10 cellular contexts compared by ENCODE assay signal in the genomic region with DNA sequence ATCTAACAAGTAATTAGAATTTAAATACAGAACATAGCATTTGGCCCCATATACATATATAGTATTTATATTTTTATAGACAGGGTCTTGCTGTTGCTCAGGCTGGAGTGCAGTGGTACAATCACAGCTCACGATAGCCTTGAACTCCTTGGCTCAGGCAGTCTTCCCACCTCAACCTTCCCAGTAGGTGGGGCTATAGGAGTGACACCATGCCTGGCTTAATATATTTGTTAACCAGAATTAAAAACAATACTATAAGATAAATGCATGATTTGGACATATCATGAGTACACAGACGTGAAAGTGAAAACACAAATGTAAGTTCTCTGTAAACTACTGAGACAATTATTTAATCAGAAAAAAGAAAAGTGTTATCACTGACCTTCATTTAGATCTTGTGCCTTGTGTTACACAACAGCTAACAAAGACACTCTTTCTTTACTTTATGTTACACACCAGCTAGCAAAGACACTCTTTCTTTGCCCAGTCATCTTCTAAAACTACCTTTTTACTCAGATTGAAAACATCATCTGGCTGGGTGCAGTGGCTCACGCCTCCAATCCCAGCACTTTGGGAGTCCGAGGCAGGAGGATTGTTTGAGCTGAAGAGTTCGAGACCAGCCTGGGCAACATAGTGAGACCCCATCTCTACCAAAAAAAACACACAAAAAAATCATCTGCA. TPM values are rescaled to one million over a fixed set of nuclear protein-coding genes. Genes with fewer than 3 reads are reported as not detected.
DNase-seq lines count a peak whose midpoint lies in the region; ATAC-seq, FAIRE-seq and TF ChIP-seq lines count a peak whose summit lies in the region.
"Had no signal": no experiment of that assay in that cellular context is flagged by ENCODE, and none has a peak within 500 bp of the region (broad histone marks: within the 10 kb centered on the region; RNA-seq: fewer than 3 reads in every experiment).

No MANE protein-coding gene starts in this region.

- TF ChIP-seq CTCF in D721Med (IDR thresholded peaks at IDR 0.05; ENCODE audit: insufficient read depth, missing control alignments) (peak; percentile 30), brain microvascular endothelial cell (IDR thresholded peaks at IDR 0.05; ENCODE audit: low read depth, low read length, missing control alignments) (peak; percentile 56), endothelial cell (IDR thresholded peaks at IDR 0.05; ENCODE audit: unreplicated experiment) (no peak), thyroid gland (IDR thresholded peaks at IDR 0.05) (peak in 2 of 6 experiments; percentile 29 to 42)

- H3K36me3 Mint-ChIP-seq in naive thymus-derived CD8-positive, alpha-beta T cell, result peaks cover 5 to 79% (median 22%) of the 10 kb centered on the region in 3 donors
- peaks cover 17% of the 10 kb centered on the region for H3K36me3 Mint-ChIP-seq in endothelial cell (ENCODE audit: low read depth, unreplicated experiment)

- in situ Hi-C loops in brain microvascular endothelial cell (cut with HindIII; ENCODE audit: low pct_ligation_motif_present, low sequenced_read_pairs), result no loop called here

- no peak overlapping the region for H3K27ac ChIP-seq in brain microvascular endothelial cell
- no peak overlapping the region for H3K27ac ChIP-seq in thyroid gland

- H3K4me1 ChIP-seq in thyroid gland, result no peaks in the 10 kb centered on the region

- TF ChIP-seq EP300 in Ishikawa (IDR thresholded peaks at IDR 0.05; ENCODE audit: borderline replicate concordance), result no peak

- TF ChIP-seq POLR2A in thyroid gland (IDR thresholded peaks at IDR 0.05), result no peak

- H3K9me3 ChIP-seq in thyroid gland, result no peaks in the 10 kb centered on the region

- FAIRE-seq in D721Med (lab: Jason Lieb, UNC), result no peak

- POLR2A ChIA-PET in naive thymus-derived CD8-positive, alpha-beta T cell (lab: Charles Lee), result interaction anchor here (1.6 to 3.0 kb wide), 2 partner anchors 29 to 31 kb away, joined by 7 to 17 read pairs; partner anchors contain the start of gene ING1

- H3K36me3 ChIP-seq in brain microvascular endothelial cell (replicated peaks), result peaks cover 27% of the 10 kb centered on the region
- peaks cover 13 to 31% of the 10 kb centered on the region in 2 donors for H3K36me3 ChIP-seq in thyroid gland

- intact Hi-C loops in thyroid gland (cut with DNase I), result no loop called here

- no peaks in the 10 kb centered on the region for H3K9me3 Mint-ChIP-seq in naive thymus-derived CD8-positive, alpha-beta T cell
- H3K9me3 Mint-ChIP-seq in endothelial cell (ENCODE audit: unreplicated experiment), result no peaks in the 10 kb centered on the region

- H3K4me3 Mint-ChIP-seq in naive thymus-derived CD8-positive, alpha-beta T cell, result peak overlapping the region in 1 of 10 donors; percentile 29
- no peak overlapping the region for H3K4me3 Mint-ChIP-seq in endothelial cell (ENCODE audit: unreplicated experiment)

- H3K27me3 ChIP-seq in brain microvascular endothelial cell (replicated peaks) (no peaks in the 10 kb centered on the region), thyroid gland (no peaks in the 10 kb centered on the region)

- peak; percentile 70 for ATAC-seq in naive thymus-derived CD8-positive, alpha-beta T cell

- H3K4me3 ChIP-seq in brain microvascular endothelial cell (ENCODE audit: low read depth, low read length) (no peak overlapping the region), thyroid gland (replicated peaks in 1 of 3) (no peak overlapping the region)

- peak; percentile 36; the same call in 1 of the 2 replicates for TF ChIP-seq RAD21 in Ishikawa (IDR thresholded peaks at IDR 0.05; ENCODE audit: low read depth)

- 82 to 90% methylated on average over 5 of the region's 5 CpGs for WGBS in thyroid gland, 2 donors

- no peak for DNase-seq in D721Med (ENCODE audit: insufficient read length, low spot score)
- DNase-seq in brain microvascular endothelial cell, result no peak
- DNase-seq in naive thymus-derived CD8-positive, alpha-beta T cell, result peak in 6 of 10 donors; percentile 8 to 73 (median 28)
- no peak for DNase-seq in NCI-H2196 treated with DMSO at 0.1 percent for 48 hours (lab: John Stamatoyannopoulos, UW; ENCODE audit: unreplicated experiment)
- no peak for DNase-seq in endothelial cell (ENCODE audit: low spot score)
- DNase-seq in Ammon's horn (ENCODE audit: low spot score), result no peak
- DNase-seq in thyroid gland, result no peak
- DNase-seq: activated CD4-positive, alpha-beta T cell treated with anti-CD3 and anti-CD28 coated beads for 1 hour; KG1 had no signal

- H3K27ac Mint-ChIP-seq in naive thymus-derived CD8-positive, alpha-beta T cell, result peak overlapping the region in 3 of 10 donors; percentile 17 to 34 (median 22)
- H3K27ac Mint-ChIP-seq in endothelial cell (ENCODE audit: unreplicated experiment), result no peak overlapping the region

- peaks cover 5 to 8% (median 6%) of the 10 kb centered on the region in 4 donors for H3K4me1 Mint-ChIP-seq in naive thymus-derived CD8-positive, alpha-beta T cell
- H3K4me1 Mint-ChIP-seq in endothelial cell (ENCODE audit: unreplicated experiment), result no peaks in the 10 kb centered on the region

- no peaks in the 10 kb centered on the region for H3K27me3 Mint-ChIP-seq in naive thymus-derived CD8-positive, alpha-beta T cell
- peaks cover 3% of the 10 kb centered on the region for H3K27me3 Mint-ChIP-seq in endothelial cell (ENCODE audit: unreplicated experiment)

TF ChIP-seq in Ishikawa, 13 proteins besides CTCF, POLR2A, EP300 and RAD21:
- TF ChIP-seq, protein P1, sequence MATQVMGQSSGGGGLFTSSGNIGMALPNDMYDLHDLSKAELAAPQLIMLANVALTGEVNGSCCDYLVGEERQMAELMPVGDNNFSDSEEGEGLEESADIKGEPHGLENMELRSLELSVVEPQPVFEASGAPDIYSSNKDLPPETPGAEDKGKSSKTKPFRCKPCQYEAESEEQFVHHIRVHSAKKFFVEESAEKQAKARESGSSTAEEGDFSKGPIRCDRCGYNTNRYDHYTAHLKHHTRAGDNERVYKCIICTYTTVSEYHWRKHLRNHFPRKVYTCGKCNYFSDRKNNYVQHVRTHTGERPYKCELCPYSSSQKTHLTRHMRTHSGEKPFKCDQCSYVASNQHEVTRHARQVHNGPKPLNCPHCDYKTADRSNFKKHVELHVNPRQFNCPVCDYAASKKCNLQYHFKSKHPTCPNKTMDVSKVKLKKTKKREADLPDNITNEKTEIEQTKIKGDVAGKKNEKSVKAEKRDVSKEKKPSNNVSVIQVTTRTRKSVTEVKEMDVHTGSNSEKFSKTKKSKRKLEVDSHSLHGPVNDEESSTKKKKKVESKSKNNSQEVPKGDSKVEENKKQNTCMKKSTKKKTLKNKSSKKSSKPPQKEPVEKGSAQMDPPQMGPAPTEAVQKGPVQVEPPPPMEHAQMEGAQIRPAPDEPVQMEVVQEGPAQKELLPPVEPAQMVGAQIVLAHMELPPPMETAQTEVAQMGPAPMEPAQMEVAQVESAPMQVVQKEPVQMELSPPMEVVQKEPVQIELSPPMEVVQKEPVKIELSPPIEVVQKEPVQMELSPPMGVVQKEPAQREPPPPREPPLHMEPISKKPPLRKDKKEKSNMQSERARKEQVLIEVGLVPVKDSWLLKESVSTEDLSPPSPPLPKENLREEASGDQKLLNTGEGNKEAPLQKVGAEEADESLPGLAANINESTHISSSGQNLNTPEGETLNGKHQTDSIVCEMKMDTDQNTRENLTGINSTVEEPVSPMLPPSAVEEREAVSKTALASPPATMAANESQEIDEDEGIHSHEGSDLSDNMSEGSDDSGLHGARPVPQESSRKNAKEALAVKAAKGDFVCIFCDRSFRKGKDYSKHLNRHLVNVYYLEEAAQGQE (IDR thresholded peaks at IDR 0.05; ENCODE audit: low read depth), result no peak
- no peak for TF ChIP-seq YY1 (IDR thresholded peaks at IDR 0.05; ENCODE audit: low read depth)
- no peak for TF ChIP-seq CREB1 (IDR thresholded peaks at IDR 0.05; ENCODE audit: low read depth)
- TF ChIP-seq TEAD4 (IDR thresholded peaks at IDR 0.05), result no peak
- no peak for TF ChIP-seq MAX (IDR thresholded peaks at IDR 0.05)
- TF ChIP-seq USF1 (IDR thresholded peaks at IDR 0.05), result no peak
TF ChIP-seq in Ishikawa: peak in this region for 0.

RNA-seq across cellular contexts. Expression of gene CARS2, which starts 22.6 kb away (rescaled TPM):
- total RNA-seq in naive thymus-derived CD8-positive, alpha-beta T cell, result 100 to 1,000 TPM; 110 to 124 TPM
- 10 to 100 TPM; 35.9 to 47.1 (median 44.0) TPM for polyA plus RNA-seq in naive thymus-derived CD8-positive, alpha-beta T cell
- total RNA-seq in endothelial cell (ENCODE audit: unreplicated experiment) (36.0 TPM), thyroid gland (10 to 100 TPM; 49.0 to 78.1 (median 68.4) TPM)

RNA-seq across cellular contexts. Expression of gene ING1, which starts 30.2 kb away (rescaled TPM):
- total RNA-seq in naive thymus-derived CD8-positive, alpha-beta T cell, result 10 to 100 TPM; 22.5 to 23.9 TPM
- polyA plus RNA-seq in naive thymus-derived CD8-positive, alpha-beta T cell, result 10 to 100 TPM in 2 of 3 donors, 1 to 10 TPM in 1; 7.9 to 17.5 (median 10.7) TPM
- total RNA-seq in endothelial cell (ENCODE audit: unreplicated experiment) (9.9 TPM), thyroid gland (10 to 100 TPM in 3 of 4 donors, 1 to 10 TPM in 1; 8.2 to 17.9 (median 15.6) TPM)

Comparison
In these comparisons a context has a peak if more than half of its experiments do, and no peak if none do; other contexts are left out.
1. DNase-seq: peak in naive thymus-derived CD8-positive, alpha-beta T cell (6 of 10); none in D721Med (single experiment), brain microvascular endothelial cell (single experiment), NCI-H2196 treated with DMSO at 0.1 percent for 48 hours (single experiment), endothelial cell (single experiment), Ammon's horn (single experiment) and thyroid gland (0 of 2).